ENCODE assay signal across 8 cellular contexts in genomic region chr13:32426191-32426980, GRCh38. TPM values are rescaled to one million over a fixed set of nuclear protein-coding genes. Genes with fewer than 3 reads are reported as not detected.
DNase-seq lines count a peak whose midpoint lies in the region; ATAC-seq, FAIRE-seq and TF ChIP-seq lines count a peak whose summit lies in the region.

No MANE protein-coding gene starts in this region.

- intact Hi-C loops in lower leg skin (cut with DNase I; ENCODE audit: low total_unique reads): no loop called here

- CTCF ChIA-PET in AG04450 (lab: Charles Lee): no interaction called here

- ATAC-seq in GM18868 (IDR thresholded peaks at IDR 0.05; ENCODE audit: unreplicated experiment) (peak; percentile 36), HG03159 (IDR thresholded peaks at IDR 0.05; ENCODE audit: unreplicated experiment) (peak; percentile 43)
- peak; percentile 74 for ATAC-seq in stimulated activated effector memory CD8-positive, alpha-beta T cell treated with anti-CD3 and anti-CD28 coated beads, Interleukin-12 subunit alpha, Interleukin-12 subunit beta, amount 100 ng/mL, for 72 hours

- peaks cover 4% of the 10 kb centered on the region for H3K9me3 Mint-ChIP-seq in T-helper 1 cell treated with Interleukin-12 subunit alpha and Interleukin-12 subunit beta and Interleukin-4 antibody, amounts not matched to agents 30 μg/mL and 1 μg/mL, for 36 hours
- no peaks in the 10 kb centered on the region for H3K9me3 Mint-ChIP-seq in stimulated activated effector memory CD8-positive, alpha-beta T cell treated with anti-CD3 and anti-CD28 coated beads, Interleukin-12 subunit alpha, Interleukin-12 subunit beta, amount 100 ng/mL, for 72 hours

- no peak for FAIRE-seq in H54 (lab: Jason Lieb, UNC)

- no peaks in the 10 kb centered on the region for H3K27me3 ChIP-seq in AG04450 (ENCODE audit: control insufficient read depth, insufficient read depth, low read length)

- H3K4me3 ChIP-seq in AG04450 (ENCODE audit: low read depth, low read length) (peak overlapping the region; percentile 62), lower leg skin (ENCODE audit: low read depth, poor library complexity, severe bottlenecking) (peak overlapping the region; percentile 74)

- H3K4me3 Mint-ChIP-seq in T-helper 1 cell treated with Interleukin-12 subunit alpha and Interleukin-12 subunit beta and Interleukin-4 antibody, amounts not matched to agents 30 μg/mL and 1 μg/mL, for 36 hours: peak overlapping the region; percentile 99
- peak overlapping the region; percentile 99 for H3K4me3 Mint-ChIP-seq in stimulated activated effector memory CD8-positive, alpha-beta T cell treated with anti-CD3 and anti-CD28 coated beads, Interleukin-12 subunit alpha, Interleukin-12 subunit beta, amount 100 ng/mL, for 72 hours

- no peak for TF ChIP-seq CTCF in AG04450 (IDR thresholded peaks at IDR 0.05; ENCODE audit: low read depth, low read length)
- TF ChIP-seq CTCF in lower leg skin (IDR thresholded peaks at IDR 0.05): no peak

- H3K9me3 ChIP-seq in AG04450 (ENCODE audit: control insufficient read depth, insufficient read depth, low read length): no peaks in the 10 kb centered on the region; the same call in 1 of the 2 replicates

- peaks cover 36% of the 10 kb centered on the region for H3K4me1 Mint-ChIP-seq in T-helper 1 cell treated with Interleukin-12 subunit alpha and Interleukin-12 subunit beta and Interleukin-4 antibody, amounts not matched to agents 30 μg/mL and 1 μg/mL, for 36 hours (ENCODE audit: low read depth)
- peaks cover 54% of the 10 kb centered on the region for H3K4me1 Mint-ChIP-seq in stimulated activated effector memory CD8-positive, alpha-beta T cell treated with anti-CD3 and anti-CD28 coated beads, Interleukin-12 subunit alpha, Interleukin-12 subunit beta, amount 100 ng/mL, for 72 hours

- H3K27me3 Mint-ChIP-seq in T-helper 1 cell treated with Interleukin-12 subunit alpha and Interleukin-12 subunit beta and Interleukin-4 antibody, amounts not matched to agents 30 μg/mL and 1 μg/mL, for 36 hours (ENCODE audit: low read depth): no peaks in the 10 kb centered on the region

- POLR2A ChIA-PET in AG04450 (lab: Yijun Ruan, JAX): no interaction called here

- H3K27ac ChIP-seq in AG04450 (ENCODE audit: low read depth, low read length): no peak overlapping the region

- H3K27ac Mint-ChIP-seq in T-helper 1 cell treated with Interleukin-12 subunit alpha and Interleukin-12 subunit beta and Interleukin-4 antibody, amounts not matched to agents 30 μg/mL and 1 μg/mL, for 36 hours: peak overlapping the region; percentile 100
- peak overlapping the region; percentile 98 for H3K27ac Mint-ChIP-seq in stimulated activated effector memory CD8-positive, alpha-beta T cell treated with anti-CD3 and anti-CD28 coated beads, Interleukin-12 subunit alpha, Interleukin-12 subunit beta, amount 100 ng/mL, for 72 hours

- peaks cover 46% of the 10 kb centered on the region for H3K36me3 Mint-ChIP-seq in T-helper 1 cell treated with Interleukin-12 subunit alpha and Interleukin-12 subunit beta and Interleukin-4 antibody, amounts not matched to agents 30 μg/mL and 1 μg/mL, for 36 hours (ENCODE audit: low read depth)
- H3K36me3 Mint-ChIP-seq in stimulated activated effector memory CD8-positive, alpha-beta T cell treated with anti-CD3 and anti-CD28 coated beads, Interleukin-12 subunit alpha, Interleukin-12 subunit beta, amount 100 ng/mL, for 72 hours: peaks cover 60% of the 10 kb centered on the region

- 34 to 36% methylated on average over 19 of the region's 19 CpGs for WGBS in lower leg skin, 2 donors

- no peak for DNase-seq in AG04450 (ENCODE audit: low read depth, low spot score)
- peak; percentile 68 for DNase-seq in central memory CD4-positive, alpha-beta T cell
- no peak for DNase-seq in lower leg skin (ENCODE audit: low spot score in 2 of 2)
- peak in 1 of 2 donors; percentile 70 for DNase-seq in stimulated activated effector memory CD8-positive, alpha-beta T cell treated with anti-CD3 and anti-CD28 coated beads, Interleukin-12 subunit alpha, Interleukin-12 subunit beta, amount 100 ng/mL, for 72 hours (ENCODE audit: low spot score in 2 of 2)
- DNase-seq in H54 (ENCODE audit: insufficient read length, low spot score): no peak

- TF ChIP-seq POLR2A in lower leg skin (IDR thresholded peaks at IDR 0.05) (no peak), H54 (IDR thresholded peaks at IDR 0.05; ENCODE audit: low read depth, low read length) (no peak)

RNA-seq across cellular contexts. Expression of gene N4BP2L1, which starts 1.5 kb away (rescaled TPM):
- polyA plus RNA-seq in AG04450 (2011; rRNA removed): 0.88 and 1.8 TPM in 2 replicates
- 1.0 and 1.5 TPM in 2 replicates for polyA minus RNA-seq in AG04450 (2011; rRNA and poly(A)+ RNA removed)
- total RNA-seq in lower leg skin: 10 to 100 TPM; 29.8 to 66.0 (median 46.3) TPM
